Comparison of ENCODE assay signal across 32 cellular contexts in genomic region chr2:164746713-164747112, GRCh38.
DNase-seq lines count a peak whose midpoint lies in the region; ATAC-seq and TF ChIP-seq lines count a peak whose summit lies in the region.
"Had no signal": no experiment of that assay in that cellular context is flagged by ENCODE, and none has a peak within 500 bp of the region (broad histone marks: within the 10 kb centered on the region; RNA-seq: fewer than 3 reads in every experiment).

No MANE protein-coding gene starts in this region.

- no peak for TF ChIP-seq POLR2A in gastroesophageal sphincter (IDR thresholded peaks at IDR 0.05)

- TF ChIP-seq CTCF in activated B cell treated with CpG ODN at 0.5 μM for 24 hours (IDR thresholded peaks at IDR 0.05), result no peak
- TF ChIP-seq CTCF in gastroesophageal sphincter (IDR thresholded peaks at IDR 0.05), result no peak

- no peaks in the 10 kb centered on the region for H3K9me3 Mint-ChIP-seq in activated B cell treated with CpG ODN at 0.5 μM for 24 hours
- H3K9me3 Mint-ChIP-seq: endodermal cell, H9 had no signal

- H3K36me3 ChIP-seq in mesenchymal stem cell (ENCODE audit: control insufficient read depth in 1 of 2, insufficient read depth in 2 of 2, low read depth in 1 of 2, low read length in 2 of 2) (no peaks in the 10 kb centered on the region), gastroesophageal sphincter (no peaks in the 10 kb centered on the region)
- H3K36me3 ChIP-seq: MG63, stomach, transverse colon had no signal

- H3K4me2 ChIP-seq in mesenchymal stem cell (ENCODE audit: low read length, poor library complexity, severe bottlenecking), result peak overlapping the region; percentile 13
- H3K4me2 ChIP-seq: KMS-11 had no signal

- DNase-seq in DMS 273 (lab: John Stamatoyannopoulos, UW; ENCODE audit: unreplicated experiment) (peak; percentile 60), DMS 273 treated with DMSO at 0.1 percent for 48 hours (lab: John Stamatoyannopoulos, UW) (no peak), activated B cell treated with CpG ODN at 0.5 μM for 24 hours (no peak), mesenchymal stem cell (no peak), dedifferentiated amniotic fluid mesenchymal stem cell (ENCODE audit: extremely low spot score) (no peak)
- DNase-seq: activated CD4-positive, alpha-beta T cell treated with anti-CD3 and anti-CD28 coated beads, Interleukin-2, amount 50 U/mL, for 48 hours; activated T-cell treated with anti-CD3 and anti-CD28 coated beads, Interleukin-2, amount 50 U/mL, for 72 hours; cortex of kidney; EL; endodermal cell; foreskin fibroblast; H9; left colon; mammary epithelial cell; MG63; NCI-H1105 treated with DMSO at 0.1 percent for 48 hours; NCI-H1930; NCI-H526; right cardiac atrium; Right ventricle myocardium superior; stimulated activated CD8-positive, alpha-beta memory T cell treated with anti-CD3 and anti-CD28 coated beads, Interleukin-4, amount 100 ng/mL, for 48 hours; stomach; T-helper 17 cell; transverse colon had no signal

- no peak overlapping the region for H2BK120ac ChIP-seq in mesenchymal stem cell (ENCODE audit: low read depth, low read length)

- no peak overlapping the region for H2AFZ ChIP-seq in mesenchymal stem cell (ENCODE audit: low read depth, low read length)

- peaks cover 78% of the 10 kb centered on the region for H3K4me1 Mint-ChIP-seq in activated B cell treated with CpG ODN at 0.5 μM for 24 hours
- H3K4me1 Mint-ChIP-seq: T-helper 17 cell had no signal

- H3K4ac ChIP-seq in mesenchymal stem cell (ENCODE audit: low read depth in 1 of 2, low read length in 2 of 2), result no peak overlapping the region

- no peak overlapping the region for H2BK5ac ChIP-seq in mesenchymal stem cell (ENCODE audit: low read depth, low read length, poor library complexity, severe bottlenecking)

- no peak overlapping the region for H3K4me3 ChIP-seq in mesenchymal stem cell (ENCODE audit: insufficient read depth in 1 of 2, low read depth in 1 of 2, low read length in 2 of 2)
- H3K4me3 ChIP-seq in gastroesophageal sphincter, result no peak overlapping the region
- H3K4me3 ChIP-seq: MG63, stomach, transverse colon had no signal

- H3K18ac ChIP-seq in mesenchymal stem cell (ENCODE audit: low read depth in 1 of 2, low read length in 2 of 2), result no peak overlapping the region

- POLR2A ChIA-PET in activated B cell treated with CpG ODN at 0.5 μM for 24 hours (lab: Charles Lee), result interaction anchor here (1.5 to 3.0 kb wide), 2 partner anchors 13 to 95 kb away, joined by 4 to 22 read pairs; partner anchors contain the start of gene COBLL1

- no peak overlapping the region for H4K91ac ChIP-seq in mesenchymal stem cell (ENCODE audit: low read length)

- H3K9me3 ChIP-seq in mesenchymal stem cell (ENCODE audit: control insufficient read depth, low read length) (no peaks in the 10 kb centered on the region), gastroesophageal sphincter (no peaks in the 10 kb centered on the region)
- H3K9me3 ChIP-seq: MG63, stomach, transverse colon had no signal

- no peaks in the 10 kb centered on the region for H3K27me3 Mint-ChIP-seq in activated B cell treated with CpG ODN at 0.5 μM for 24 hours
- H3K27me3 Mint-ChIP-seq: T-helper 17 cell had no signal

- no peak overlapping the region for H4K8ac ChIP-seq in mesenchymal stem cell (ENCODE audit: low read length)

- no peak overlapping the region for H3K23ac ChIP-seq in mesenchymal stem cell (ENCODE audit: low read length in 2 of 2)

- intact Hi-C loops in activated B cell treated with CpG ODN at 0.5 μM for 24 hours (cut with micrococcal nuclease), result loop anchor here (1.0 kb wide), 1 partner anchor 8 kb away; no protein-coding TSS in a partner anchor

- H3K27ac Mint-ChIP-seq in activated B cell treated with CpG ODN at 0.5 μM for 24 hours, result peak overlapping the region; percentile 59
- H3K27ac Mint-ChIP-seq: activated T-cell treated with anti-CD3 and anti-CD28 coated beads, Interleukin-2, amount 50 U/mL, for 72 hours; endodermal cell; T-helper 17 cell had no signal

- TF ChIP-seq EP300 in gastroesophageal sphincter (IDR thresholded peaks at IDR 0.05), result no peak

- no peak overlapping the region for H3K9ac ChIP-seq in mesenchymal stem cell (ENCODE audit: low read length)
- H3K9ac ChIP-seq: KMS-11 had no signal

- CTCF ChIA-PET in activated B cell treated with CpG ODN at 0.5 μM for 24 hours (lab: Charles Lee), result no interaction called here

- no peak overlapping the region for H2AK5ac ChIP-seq in mesenchymal stem cell (ENCODE audit: low read length, severe bottlenecking)

- H3K27me3 ChIP-seq in mesenchymal stem cell (ENCODE audit: control insufficient read depth in 1 of 2, insufficient read depth in 1 of 2, low read length in 2 of 2) (no peaks in the 10 kb centered on the region), gastroesophageal sphincter (no peaks in the 10 kb centered on the region)
- H3K27me3 ChIP-seq: MG63, stomach, transverse colon had no signal

- ATAC-seq in activated B cell treated with CpG ODN at 0.5 μM for 24 hours (ENCODE audit: low read depth) (peak; percentile 40), GM21360 (IDR thresholded peaks at IDR 0.05; ENCODE audit: unreplicated experiment) (no peak), GM19023 (IDR thresholded peaks at IDR 0.05; ENCODE audit: unreplicated experiment) (no peak), gastroesophageal sphincter (no peak)
- ATAC-seq: activated CD4-positive, CD25-positive, alpha-beta regulatory T cell treated with anti-CD3 and anti-CD28 coated beads, Interleukin-2, amount 50 U/mL, for 24 hours; activated T-cell treated with anti-CD3 and anti-CD28 coated beads, Interleukin-2, amount 50 U/mL, for 72 hours; esophagus mucosa; left colon; right cardiac atrium; T-helper 17 cell had no signal

- no peak overlapping the region for H2BK15ac ChIP-seq in mesenchymal stem cell (ENCODE audit: low read depth, poor library complexity, severe bottlenecking)

- H3K79me1 ChIP-seq in mesenchymal stem cell (replicated peaks; ENCODE audit: low read length, poor library complexity, severe bottlenecking), result peaks cover 6% of the 10 kb centered on the region

- H3K27ac ChIP-seq in mesenchymal stem cell (ENCODE audit: low read length, poor library complexity, severe bottlenecking) (peak overlapping the region; percentile 93), gastroesophageal sphincter (no peak overlapping the region)
- H3K27ac ChIP-seq: 22Rv1, C4-2B, KMS-11, transverse colon had no signal

- 89% methylated on average over 1 of the region's 1 CpG for WGBS in mesenchymal stem cell
- 80 to 90% methylated on average over 1 of the region's 1 CpG for WGBS in gastroesophageal sphincter (ENCODE audit: low coverage in 1 of 2), 2 donors

- peaks cover 47% of the 10 kb centered on the region for H3K36me3 Mint-ChIP-seq in activated B cell treated with CpG ODN at 0.5 μM for 24 hours (ENCODE audit: low read depth)

- H3K4me1 ChIP-seq in mesenchymal stem cell (ENCODE audit: control insufficient read depth, insufficient read depth, low read depth, low read length), result peaks cover 3% of the 10 kb centered on the region
- H3K4me1 ChIP-seq in gastroesophageal sphincter, result peaks cover 0 to 55% (median 2%) of the 10 kb centered on the region in 3 donors

- no peak overlapping the region for H3K14ac ChIP-seq in mesenchymal stem cell (ENCODE audit: low read length in 2 of 2)

- H2BK12ac ChIP-seq in mesenchymal stem cell (ENCODE audit: low read length in 2 of 2), result no peak overlapping the region

- peak overlapping the region; percentile 68 for H3K4me3 Mint-ChIP-seq in activated B cell treated with CpG ODN at 0.5 μM for 24 hours
- H3K4me3 Mint-ChIP-seq: activated T-cell treated with anti-CD3 and anti-CD28 coated beads, Interleukin-2, amount 50 U/mL, for 72 hours; endodermal cell; H9; T-helper 17 cell had no signal
